8 cellular contexts compared by ENCODE assay signal in the genomic region with DNA sequence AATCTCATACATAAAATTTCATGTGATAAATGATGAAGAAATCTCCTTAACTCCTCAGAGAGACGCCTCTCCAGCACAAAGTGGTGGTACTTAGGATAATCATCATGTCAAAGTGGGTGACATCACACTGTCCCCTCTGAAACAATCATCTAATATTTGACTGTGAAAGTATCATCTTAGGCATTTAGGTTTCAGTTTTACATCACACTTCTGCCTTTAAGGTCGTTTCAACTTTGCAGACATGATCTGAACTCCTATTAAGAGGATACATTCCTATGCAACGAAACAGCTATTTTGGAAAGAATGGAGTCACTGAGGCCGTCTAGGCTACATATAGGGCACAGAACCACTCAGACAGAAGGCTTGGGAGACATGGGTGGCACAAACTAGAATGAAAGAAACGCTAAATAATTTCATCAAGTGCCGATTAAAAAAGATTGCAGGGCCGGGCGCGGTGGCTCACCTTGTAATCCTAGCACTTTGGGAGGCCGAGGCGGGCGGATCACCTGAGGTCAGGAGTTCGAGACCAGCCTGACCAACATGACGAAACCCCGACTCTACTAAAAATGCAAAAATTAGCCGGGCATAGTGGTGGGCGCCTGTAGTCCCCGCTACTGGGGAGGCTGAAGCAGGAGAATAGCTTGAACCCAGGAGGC. TPM values are rescaled to one million over a fixed set of nuclear protein-coding genes. Genes with fewer than 3 reads are reported as not detected.
DNase-seq lines count a peak whose midpoint lies in the region; ATAC-seq and TF ChIP-seq lines count a peak whose summit lies in the region.

No MANE protein-coding gene starts in this region.

- H3K27me3 Mint-ChIP-seq in chondrocyte (ENCODE audit: low read depth), result no peaks in the 10 kb centered on the region

- peak overlapping the region in 13 of 21 experiments; percentile 74 to 98 (median 88) for H3K27ac ChIP-seq in skin epidermis

- TF ChIP-seq CTCF in chondrocyte (IDR thresholded peaks at IDR 0.05), result no peak

- H3K27ac Mint-ChIP-seq in chondrocyte (ENCODE audit: unreplicated experiment), result peak overlapping the region; percentile 76

- ATAC-seq in GM19467 (IDR thresholded peaks at IDR 0.05; ENCODE audit: unreplicated experiment), result peak; percentile 36
- ATAC-seq in HG03571 (IDR thresholded peaks at IDR 0.05; ENCODE audit: unreplicated experiment), result peak; percentile 40

- DNase-seq in EH (ENCODE audit: low read depth) (peak; percentile 68), chondrocyte (ENCODE audit: low spot score) (no peak), NCI-H1092 treated with DMSO at 0.1 percent for 48 hours (lab: John Stamatoyannopoulos, UW) (no peak), cerebellar cortex (ENCODE audit: low spot score) (no peak), T-helper 9 cell (no peak)

- peak overlapping the region; percentile 44 for H3K4me3 Mint-ChIP-seq in chondrocyte (ENCODE audit: unreplicated experiment)

- no peaks in the 10 kb centered on the region for H3K9me3 Mint-ChIP-seq in chondrocyte (ENCODE audit: low read depth)

- H3K4me1 Mint-ChIP-seq in chondrocyte (ENCODE audit: low read depth), result peaks cover 61% of the 10 kb centered on the region

- H3K36me3 Mint-ChIP-seq in chondrocyte (ENCODE audit: low read depth), result no peaks in the 10 kb centered on the region

- peak overlapping the region in 6 of 7 experiments; percentile 56 to 95 (median 84) for H3K4me3 ChIP-seq in skin epidermis

RNA-seq across cellular contexts. Expression of gene VOPP1, which starts 2.0 kb away (rescaled TPM):
- 69.2 to 78.5 TPM (median 71.6 TPM) in 3 replicates for total RNA-seq in chondrocyte
